In the genomic region with DNA sequence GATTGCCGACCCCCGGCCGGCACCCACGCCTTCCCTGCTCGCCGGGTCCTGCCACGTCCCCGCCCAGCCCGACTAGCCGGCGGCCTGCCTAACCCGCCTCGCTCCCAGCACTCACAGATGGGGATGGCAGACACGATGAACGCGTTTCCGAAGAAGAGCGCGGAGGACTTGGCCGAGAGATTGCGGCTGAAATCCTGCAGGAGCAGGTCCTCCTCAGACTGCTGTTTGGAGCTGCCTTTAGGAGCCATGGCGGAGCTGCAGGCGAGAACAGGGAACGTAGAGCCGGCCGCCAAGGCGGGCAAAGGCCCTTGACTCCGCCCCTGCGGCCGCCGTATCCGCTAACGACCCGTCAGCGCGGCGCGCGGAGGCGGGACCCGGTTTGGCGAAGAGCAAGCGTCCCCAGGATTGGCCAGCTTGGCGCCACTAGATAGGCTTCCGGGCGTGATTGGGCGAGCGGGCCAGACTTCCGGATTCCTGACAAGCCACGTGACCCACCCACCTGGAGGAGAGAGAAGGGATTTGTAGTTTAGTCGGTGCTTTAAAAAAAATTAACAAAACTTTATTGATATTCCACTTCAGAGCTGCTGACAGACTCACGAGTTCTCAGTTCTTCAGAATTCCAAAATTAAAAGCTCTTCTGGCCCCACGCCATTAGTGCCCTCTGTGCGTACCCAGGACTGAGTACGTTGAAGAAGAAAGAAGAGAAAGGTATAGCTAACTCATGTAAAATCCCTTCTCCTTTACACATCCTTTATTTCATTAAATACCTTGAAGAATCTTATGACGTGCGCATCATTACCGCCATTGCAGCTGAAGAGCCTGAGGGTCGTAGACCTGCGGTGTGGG, we compare ENCODE assay signal across 1 cellular context.
TF ChIP-seq lines count a peak whose summit lies in the region.

Gene SSR3, minus strand, starts transcription at position 276 of the 846 bp plus-strand sequence. Its CDS starts 28 bp downstream, at position 248.

TF ChIP-seq in K562, 482 proteins besides CTCF, POLR2A, EP300 and RAD21 (continued from another document and continues in another):
- peak; percentile 71 for TF ChIP-seq ZNF407 (IDR thresholded peaks at IDR 0.05; ENCODE audit: low read depth)
- no peak for TF ChIP-seq ZNF764 (CRISPR knock-in tag; IDR thresholded peaks at IDR 0.05; ENCODE audit: low read depth)
- peak; percentile 79 for TF ChIP-seq FOXM1 (IDR thresholded peaks at IDR 0.05; ENCODE audit: low read depth)
- TF ChIP-seq FOXM1 (CRISPR knock-in tag; IDR thresholded peaks at IDR 0.05; ENCODE audit: low read depth) = no peak
- TF ChIP-seq ZNF232 (CRISPR knock-in tag; IDR thresholded peaks at IDR 0.05) = 0 out of 2 replicates have a peak, but pooled peaks have one; percentile 33
- TF ChIP-seq, protein P1, sequence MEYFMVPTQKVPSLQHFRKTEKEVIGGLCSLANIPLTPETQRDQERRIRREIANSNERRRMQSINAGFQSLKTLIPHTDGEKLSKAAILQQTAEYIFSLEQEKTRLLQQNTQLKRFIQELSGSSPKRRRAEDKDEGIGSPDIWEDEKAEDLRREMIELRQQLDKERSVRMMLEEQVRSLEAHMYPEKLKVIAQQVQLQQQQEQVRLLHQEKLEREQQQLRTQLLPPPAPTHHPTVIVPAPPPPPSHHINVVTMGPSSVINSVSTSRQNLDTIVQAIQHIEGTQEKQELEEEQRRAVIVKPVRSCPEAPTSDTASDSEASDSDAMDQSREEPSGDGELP (CRISPR knock-in tag; IDR thresholded peaks at IDR 0.05; ENCODE audit: borderline replicate concordance) = peak; percentile 93
- no peak for TF ChIP-seq SMAD3 (CRISPR knock-in tag; conservative IDR thresholded peaks at IDR 0.05)
- TF ChIP-seq E2F6 (IDR thresholded peaks at IDR 0.05; ENCODE audit: borderline replicate concordance in 1 of 2, extremely low read depth in 1 of 2, insufficient read depth in 1 of 2, insufficient read length in 1 of 2, low read depth in 1 of 2, low read length in 1 of 2, poor library complexity in 1 of 2, severe bottlenecking in 1 of 2) = peak; percentile 30 to 54
- 0 out of 2 replicates have a peak, but pooled peaks have one; percentile 60 for TF ChIP-seq E2F3 (CRISPR knock-in tag; IDR thresholded peaks at IDR 0.05)
- TF ChIP-seq GMEB1 (CRISPR knock-in tag; IDR thresholded peaks at IDR 0.05) = peak; percentile 91
- TF ChIP-seq NR3C1 (CRISPR knock-in tag; IDR thresholded peaks at IDR 0.05) = no peak
- no peak for TF ChIP-seq SETDB1 (IDR thresholded peaks at IDR 0.05; ENCODE audit: low read length)
- TF ChIP-seq, protein P2, sequence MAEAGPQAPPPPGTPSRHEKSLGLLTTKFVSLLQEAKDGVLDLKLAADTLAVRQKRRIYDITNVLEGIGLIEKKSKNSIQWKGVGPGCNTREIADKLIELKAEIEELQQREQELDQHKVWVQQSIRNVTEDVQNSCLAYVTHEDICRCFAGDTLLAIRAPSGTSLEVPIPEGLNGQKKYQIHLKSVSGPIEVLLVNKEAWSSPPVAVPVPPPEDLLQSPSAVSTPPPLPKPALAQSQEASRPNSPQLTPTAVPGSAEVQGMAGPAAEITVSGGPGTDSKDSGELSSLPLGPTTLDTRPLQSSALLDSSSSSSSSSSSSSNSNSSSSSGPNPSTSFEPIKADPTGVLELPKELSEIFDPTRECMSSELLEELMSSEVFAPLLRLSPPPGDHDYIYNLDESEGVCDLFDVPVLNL (CRISPR knock-in tag; IDR thresholded peaks at IDR 0.05; ENCODE audit: low read depth) = no peak
- TF ChIP-seq ELF1 (tag; IDR thresholded peaks at IDR 0.05) = peak; percentile 100
- peak; percentile 81 for TF ChIP-seq ATF7 (IDR thresholded peaks at IDR 0.05)
- TF ChIP-seq, protein P3, sequence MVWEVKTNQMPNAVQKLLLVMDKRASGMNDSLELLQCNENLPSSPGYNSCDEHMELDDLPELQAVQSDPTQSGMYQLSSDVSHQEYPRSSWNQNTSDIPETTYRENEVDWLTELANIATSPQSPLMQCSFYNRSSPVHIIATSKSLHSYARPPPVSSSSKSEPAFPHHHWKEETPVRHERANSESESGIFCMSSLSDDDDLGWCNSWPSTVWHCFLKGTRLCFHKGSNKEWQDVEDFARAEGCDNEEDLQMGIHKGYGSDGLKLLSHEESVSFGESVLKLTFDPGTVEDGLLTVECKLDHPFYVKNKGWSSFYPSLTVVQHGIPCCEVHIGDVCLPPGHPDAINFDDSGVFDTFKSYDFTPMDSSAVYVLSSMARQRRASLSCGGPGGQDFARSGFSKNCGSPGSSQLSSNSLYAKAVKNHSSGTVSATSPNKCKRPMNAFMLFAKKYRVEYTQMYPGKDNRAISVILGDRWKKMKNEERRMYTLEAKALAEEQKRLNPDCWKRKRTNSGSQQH (CRISPR knock-in tag; IDR thresholded peaks at IDR 0.05) = no peak
- TF ChIP-seq SRF (CRISPR knock-in tag; IDR thresholded peaks at IDR 0.05) = peak in 1 of 2 experiments; percentile 51; a peak in 1 of 4 replicates
- no peak for TF ChIP-seq ZFP36 (IDR thresholded peaks at IDR 0.05; ENCODE audit: low read depth, low read length, partially characterized antibody)
- TF ChIP-seq ZNF239 (CRISPR knock-in tag; IDR thresholded peaks at IDR 0.05) = no peak
- TF ChIP-seq RBFOX2 (IDR thresholded peaks at IDR 0.05; ENCODE audit: low read depth, low read length) = peak; percentile 100
- TF ChIP-seq BCLAF1 (IDR thresholded peaks at IDR 0.05; ENCODE audit: borderline replicate concordance in 1 of 2, control insufficient read depth in 1 of 2, low read depth in 2 of 2, low read length in 1 of 2) = no peak
- peak in 2 of 3 experiments; percentile 85 to 92 for TF ChIP-seq YY1 (IDR thresholded peaks at IDR 0.05; ENCODE audit: borderline replicate concordance in 1 of 3, control insufficient read depth in 1 of 3, extremely low read depth in 1 of 3, insufficient read depth in 3 of 3, insufficient read length in 1 of 3, insufficient replicate concordance in 2 of 3, low read depth in 1 of 3, low read length in 2 of 3)
- peak; percentile 56; the same call in 1 of the 2 replicates for TF ChIP-seq MTA3 (IDR thresholded peaks at IDR 0.05; ENCODE audit: borderline replicate concordance)
- TF ChIP-seq ZNF316 (IDR thresholded peaks at IDR 0.05) = peak; percentile 6; the same call in 1 of the 2 replicates
- TF ChIP-seq, protein P4, sequence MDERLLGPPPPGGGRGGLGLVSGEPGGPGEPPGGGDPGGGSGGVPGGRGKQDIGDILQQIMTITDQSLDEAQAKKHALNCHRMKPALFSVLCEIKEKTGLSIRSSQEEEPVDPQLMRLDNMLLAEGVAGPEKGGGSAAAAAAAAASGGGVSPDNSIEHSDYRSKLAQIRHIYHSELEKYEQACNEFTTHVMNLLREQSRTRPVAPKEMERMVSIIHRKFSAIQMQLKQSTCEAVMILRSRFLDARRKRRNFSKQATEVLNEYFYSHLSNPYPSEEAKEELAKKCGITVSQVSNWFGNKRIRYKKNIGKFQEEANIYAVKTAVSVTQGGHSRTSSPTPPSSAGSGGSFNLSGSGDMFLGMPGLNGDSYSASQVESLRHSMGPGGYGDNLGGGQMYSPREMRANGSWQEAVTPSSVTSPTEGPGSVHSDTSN (CRISPR knock-in tag; IDR thresholded peaks at IDR 0.05; ENCODE audit: low read depth) = no peak
- TF ChIP-seq, protein P4 (tag; conservative IDR thresholded peaks at IDR 0.05; ENCODE audit: low read depth) = peak; percentile 61; the same call in 1 of the 2 replicates
- peak; percentile 61 for TF ChIP-seq MAX (CRISPR knock-in tag; IDR thresholded peaks at IDR 0.05)
- TF ChIP-seq SNIP1 (IDR thresholded peaks at IDR 0.05; ENCODE audit: low read depth) = no peak
- 0 out of 2 replicates have a peak, but pooled peaks have one; percentile 8 for TF ChIP-seq ZNF830 (CRISPR knock-in tag; IDR thresholded peaks at IDR 0.05)
- TF ChIP-seq GABPA (tag; conservative IDR thresholded peaks at IDR 0.05; ENCODE audit: low read depth) = peak; percentile 92
- TF ChIP-seq ATF1 (CRISPR knock-in tag; IDR thresholded peaks at IDR 0.05) = no peak
- peak; percentile 95 for TF ChIP-seq ATF1 (tag; IDR thresholded peaks at IDR 0.05)
